In genomic region chr1:220092694-220093093, GRCh38 we compare ENCODE assay signal across 16 cellular contexts.
"Had no signal": no experiment of that assay in that cellular context is flagged by ENCODE, and none has a peak within 500 bp of the region (broad histone marks: within the 10 kb centered on the region; RNA-seq: fewer than 3 reads in every experiment).

No MANE protein-coding gene starts in this region.

- H3K9me3 Mint-ChIP-seq: activated CD4-positive, alpha-beta T cell treated with anti-CD3 and anti-CD28 coated beads, Interleukin-2, amount 10 ng/mL, durations not matched to agents 7 days and 5 days; activated CD8-positive, alpha-beta T cell treated with anti-CD3 and anti-CD28 coated beads for 36 hours; endodermal cell; stimulated activated naive CD8-positive, alpha-beta T cell treated with anti-CD3 and anti-CD28 coated beads, Interleukin-15, Interleukin-2, amounts not matched to agents 100 ng/mL and 50 ng/mL, for 24 hours had no signal

- ATAC-seq: activated CD4-positive, CD25-positive, alpha-beta regulatory T cell treated with anti-CD3 and anti-CD28 coated beads, Interleukin-2, amount 50 U/mL, for 24 hours; activated CD8-positive, alpha-beta T cell treated with anti-CD3 and anti-CD28 coated beads for 36 hours; gastroesophageal sphincter; left cardiac atrium had no signal

- H3K27me3 Mint-ChIP-seq: activated CD4-positive, alpha-beta T cell treated with anti-CD3 and anti-CD28 coated beads, Interleukin-2, amount 10 ng/mL, durations not matched to agents 7 days and 5 days; activated CD8-positive, alpha-beta T cell treated with anti-CD3 and anti-CD28 coated beads for 36 hours; progenitor cell of endocrine pancreas; stimulated activated naive CD8-positive, alpha-beta T cell treated with anti-CD3 and anti-CD28 coated beads, Interleukin-15, Interleukin-2, amounts not matched to agents 100 ng/mL and 50 ng/mL, for 24 hours had no signal

- DNase-seq: activated CD4-positive, alpha-beta T cell treated with anti-CD3 and anti-CD28 coated beads, Interleukin-2, amount 10 ng/mL, durations not matched to agents 7 days and 5 days; activated CD8-positive, alpha-beta T cell treated with anti-CD3 and anti-CD28 coated beads for 36 hours; activated T-cell treated with anti-CD3 and anti-CD28 coated beads, Interleukin-2, amount 50 U/mL, for 1 hour; amygdala; cerebellar nuclear complex; endodermal cell; islet precursor cell; left cardiac atrium; midbrain; retina; stimulated activated CD4-positive, alpha-beta T cell treated with anti-CD3 and anti-CD28 coated beads, Interleukin-4, amount 100 ng/mL, for 24 hours; tibial artery had no signal

- H3K4me3 Mint-ChIP-seq: activated CD4-positive, alpha-beta T cell treated with anti-CD3 and anti-CD28 coated beads, Interleukin-2, amount 10 ng/mL, durations not matched to agents 7 days and 5 days; activated CD8-positive, alpha-beta T cell treated with anti-CD3 and anti-CD28 coated beads for 36 hours; stimulated activated naive CD8-positive, alpha-beta T cell treated with anti-CD3 and anti-CD28 coated beads, Interleukin-15, Interleukin-2, amounts not matched to agents 100 ng/mL and 50 ng/mL, for 24 hours had no signal

- H3K4me1 Mint-ChIP-seq: endodermal cell had no signal

- H3K4me3 ChIP-seq: tibial artery had no signal

- H3K27ac Mint-ChIP-seq: activated CD4-positive, alpha-beta T cell treated with anti-CD3 and anti-CD28 coated beads, Interleukin-2, amount 10 ng/mL, durations not matched to agents 7 days and 5 days; endodermal cell; progenitor cell of endocrine pancreas had no signal

- H3K27me3 ChIP-seq: gastroesophageal sphincter, tibial artery had no signal

- H3K9me3 ChIP-seq: gastroesophageal sphincter, tibial artery had no signal
